Comparison of ENCODE assay signal across 29 cellular contexts in the genomic region with DNA sequence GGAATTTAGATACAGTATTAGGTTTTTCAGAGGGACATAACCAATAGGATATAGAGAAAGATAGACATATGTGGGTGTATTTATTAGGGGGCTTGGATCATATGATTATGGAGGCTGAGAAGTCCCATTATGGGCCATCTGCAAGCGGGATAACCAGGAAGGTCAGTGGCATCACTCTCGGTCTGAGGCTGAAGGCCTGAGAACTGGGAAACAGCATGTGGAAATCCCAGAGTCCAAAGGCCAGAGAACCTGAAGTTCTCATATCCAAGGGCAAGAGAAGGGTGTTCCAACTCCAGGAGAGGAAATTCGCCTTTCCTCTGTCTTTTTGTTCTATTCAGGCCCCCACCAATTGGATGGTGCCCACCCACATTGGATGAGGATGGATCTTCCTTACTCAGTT.
"Had no signal": no experiment of that assay in that cellular context is flagged by ENCODE, and none has a peak within 500 bp of the region (broad histone marks: within the 10 kb centered on the region; RNA-seq: fewer than 3 reads in every experiment).

No MANE protein-coding gene starts in this region.

- ATAC-seq: activated naive CD4-positive, alpha-beta T cell treated with anti-CD3 and anti-CD28 coated beads, Interleukin-2, amount 50 U/mL, for 72 hours; activated naive CD8-positive, alpha-beta T cell treated with anti-CD3 and anti-CD28 coated beads, Interleukin-2, amount 50 U/mL, for 24 hours; activated T-cell treated with anti-CD3 and anti-CD28 coated beads, Interleukin-2, amount 50 U/mL, for 4 hours; activated T-cell treated with anti-CD3 and anti-CD28 coated beads, Interleukin-2, amount 50 U/mL, for 72 hours; activated T-helper 17 cell treated with anti-CD3 and anti-CD28 coated beads, Interleukin-2, amount 50 U/mL, for 72 hours; body of pancreas had no signal

- DNase-seq: activated effector memory CD4-positive, alpha-beta T cell treated with anti-CD3 and anti-CD28 coated beads, Interleukin-2, amount 50 U/mL, for 16 hours; activated effector memory CD4-positive, alpha-beta T cell treated with Interleukin-2 at 50 U/mL for 16 hours; activated gamma-delta T cell; activated gamma-delta T cell treated with Interleukin-2 at 50 U/mL for 16 hours; activated naive CD4-positive, alpha-beta T cell; activated naive CD4-positive, alpha-beta T cell treated with anti-CD3 and anti-CD28 coated beads for 36 hours; activated naive CD4-positive, alpha-beta T cell treated with anti-CD3 and anti-CD28 coated beads, Interleukin-2, amount 10 ng/mL, durations not matched to agents 7 days and 5 days; activated naive CD4-positive, alpha-beta T cell treated with anti-CD3 and anti-CD28 coated beads, Interleukin-2, amount 50 U/mL, for 16 hours; activated naive CD4-positive, alpha-beta T cell treated with Interleukin-2 at 50 U/mL for 16 hours; activated naive CD8-positive, alpha-beta T cell treated with anti-CD3 and anti-CD28 coated beads for 36 hours; activated naive CD8-positive, alpha-beta T cell treated with anti-CD3 and anti-CD28 coated beads, Interleukin-2, amount 10 ng/mL, durations not matched to agents 7 days and 5 days; activated naive CD8-positive, alpha-beta T cell treated with anti-CD3 and anti-CD28 coated beads, Interleukin-2, amount 50 U/mL, for 24 hours; activated T-cell treated with anti-CD3 and anti-CD28 coated beads, Interleukin-2, amount 50 U/mL, for 1 hour; activated T-cell treated with anti-CD3 and anti-CD28 coated beads, Interleukin-2, amount 50 U/mL, for 24 hours; activated T-cell treated with anti-CD3 and anti-CD28 coated beads, Interleukin-2, amount 50 U/mL, for 4 hours; activated T-cell treated with anti-CD3 and anti-CD28 coated beads, Interleukin-2, amount 50 U/mL, for 48 hours; activated T-cell treated with anti-CD3 and anti-CD28 coated beads, Interleukin-2, amount 50 U/mL, for 72 hours; adrenal gland; amniotic stem cell; amygdala; anterior cingulate cortex; aorta; body of pancreas; brain microvascular endothelial cell; caudate nucleus; central memory CD4-positive, alpha-beta T cell; cerebellar nuclear complex had no signal
